ENCODE assay signal across 28 cellular contexts in the genomic region with DNA sequence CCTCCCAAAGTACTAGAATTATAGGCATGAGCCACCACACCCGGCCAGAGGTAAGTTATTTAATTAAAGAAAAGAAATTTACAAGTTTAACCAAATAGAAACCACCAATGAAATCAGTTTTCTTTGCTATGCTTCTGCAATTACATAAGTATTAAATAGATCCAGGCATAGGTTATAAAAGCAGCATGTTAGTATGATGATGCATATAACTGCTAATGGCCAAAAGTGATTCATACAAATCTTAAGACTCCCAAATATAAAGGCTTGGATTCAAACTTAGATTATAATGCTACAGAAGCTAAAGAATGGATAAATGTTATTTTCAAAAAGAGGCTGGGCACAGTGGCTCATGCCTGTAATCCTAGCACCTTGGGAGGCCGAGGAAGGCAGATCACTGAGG. TPM values are rescaled to one million over a fixed set of nuclear protein-coding genes. Genes with fewer than 3 reads are reported as not detected.
"Had no signal": no experiment of that assay in that cellular context is flagged by ENCODE, and none has a peak within 500 bp of the region (broad histone marks: within the 10 kb centered on the region; RNA-seq: fewer than 3 reads in every experiment).

No MANE protein-coding gene starts in this region.

- H3K9me2 ChIP-seq: SK-N-SH had no signal

- DNase-seq: activated CD4-positive, alpha-beta memory T cell treated with anti-CD3 and anti-CD28 coated beads, Interleukin-2, amount 10 ng/mL, durations not matched to agents 7 days and 5 days; activated CD4-positive, alpha-beta T cell treated with anti-CD3 and anti-CD28 coated beads for 36 hours; activated CD4-positive, alpha-beta T cell treated with anti-CD3 and anti-CD28 coated beads, Interleukin-2, amount 50 U/mL, for 1 hour; activated gamma-delta T cell; activated naive CD4-positive, alpha-beta T cell treated with anti-CD3 and anti-CD28 coated beads for 36 hours; activated T-cell treated with anti-CD3 and anti-CD28 coated beads for 4 hours; activated T-cell treated with anti-CD3 and anti-CD28 coated beads, Interleukin-2, amount 50 U/mL, for 48 hours; amygdala; brain microvascular endothelial cell; Karpas-422; MM.1S; NCI-H1105; NCI-H1436; NCI-H1694 treated with DMSO at 0.1 percent for 48 hours; NCI-H2029 treated with DMSO at 0.1 percent for 48 hours; NCI-H510A treated with DMSO at 0.1 percent for 48 hours; NCI-H69; NK-92 treated with Interleukin-12 subunit alpha and Interleukin-12 subunit beta, amount 100 ng/mL, for 24 hours; OCI-M1; Peyer's patch; Right ventricle myocardium superior; SJCRH30; SK-N-SH; T-helper 1 cell; WERI-Rb-1 had no signal

- H3K9me3 ChIP-seq: Peyer's patch, SJCRH30, SK-N-SH had no signal

- H3K4me3 ChIP-seq: cardiac muscle cell, Peyer's patch, SJCRH30 had no signal

- H3K27ac ChIP-seq: brain microvascular endothelial cell, cardiac muscle cell, Peyer's patch, RWPE1, SJCRH30, WERI-Rb-1 had no signal

- H3K27me3 ChIP-seq: brain microvascular endothelial cell, cardiac muscle cell, Peyer's patch, SJCRH30 had no signal

- H3K4me2 ChIP-seq: SK-N-SH had no signal

- ATAC-seq: activated CD4-positive, alpha-beta T cell treated with anti-CD3 and anti-CD28 coated beads for 36 hours; activated T-helper 17 cell treated with anti-CD3 and anti-CD28 coated beads, Interleukin-2, amount 50 U/mL, for 72 hours had no signal

- H3K4me1 ChIP-seq: Peyer's patch, SJCRH30 had no signal

- H3K9ac ChIP-seq: SK-N-SH had no signal

RNA-seq across cellular contexts. Expression of gene HDC, which starts 32.8 kb away (rescaled TPM):
- total RNA-seq: cardiac muscle cell, SJCRH30 had no signal
- polyA plus RNA-seq: cardiac muscle cell, SK-N-SH had no signal
